ENCODE assay signal across 10 cellular contexts in genomic region chr11:67466962-67467771, GRCh38. TPM values are rescaled to one million over a fixed set of nuclear protein-coding genes. Genes with fewer than 3 reads are reported as not detected.
DNase-seq lines count a peak whose midpoint lies in the region; ATAC-seq and TF ChIP-seq lines count a peak whose summit lies in the region.
"Had no signal": no experiment of that assay in that cellular context is flagged by ENCODE, and none has a peak within 500 bp of the region (broad histone marks: within the 10 kb centered on the region; RNA-seq: fewer than 3 reads in every experiment).

No MANE protein-coding gene starts in this region.

- no peaks in the 10 kb centered on the region for H3K27me3 ChIP-seq in suprapubic skin

- H3K4me3 ChIP-seq in suprapubic skin, result peak overlapping the region; percentile 96

- intact Hi-C loops in activated CD4-positive, alpha-beta T cell treated with anti-CD3 and anti-CD28 coated beads, Interleukin-2, amount 10 ng/mL, durations not matched to agents 24 days and 14 days (cut with micrococcal nuclease), result no loop called here
- intact Hi-C loops in activated T-helper 1 cell treated with anti-CD3 and anti-CD28 coated beads, Interleukin-12 subunit alpha, Interleukin-12 subunit beta, Interleukin-2, Interleukin-4 antibody, amounts not matched to agents 30 ng/mL and 10 ng/mL and 1 ng/mL, durations not matched to agents 14 hours and 24 hours and 36 hours (cut with micrococcal nuclease), result loop anchor here (5.0 kb wide), 1 partner anchor 115 kb away; the partner anchor contains the start of gene POLD4

- TF ChIP-seq EP300 in suprapubic skin (IDR thresholded peaks at IDR 0.05), result no peak

- H3K36me3 Mint-ChIP-seq in activated CD4-positive, alpha-beta T cell treated with anti-CD3 and anti-CD28 coated beads, Interleukin-2, amount 10 ng/mL, durations not matched to agents 24 days and 14 days (ENCODE audit: low read depth), result peaks cover 7% of the 10 kb centered on the region
- H3K36me3 Mint-ChIP-seq in activated T-helper 1 cell treated with anti-CD3 and anti-CD28 coated beads, Interleukin-12 subunit alpha, Interleukin-12 subunit beta, Interleukin-2, Interleukin-4 antibody, amounts not matched to agents 30 ng/mL and 10 ng/mL and 1 ng/mL, durations not matched to agents 14 hours and 24 hours and 36 hours (ENCODE audit: low read depth), result peaks cover 6% of the 10 kb centered on the region

- no peaks in the 10 kb centered on the region for H3K27me3 Mint-ChIP-seq in activated CD4-positive, alpha-beta T cell treated with anti-CD3 and anti-CD28 coated beads, Interleukin-2, amount 10 ng/mL, durations not matched to agents 24 days and 14 days
- no peaks in the 10 kb centered on the region for H3K27me3 Mint-ChIP-seq in activated T-helper 1 cell treated with anti-CD3 and anti-CD28 coated beads, Interleukin-12 subunit alpha, Interleukin-12 subunit beta, Interleukin-2, Interleukin-4 antibody, amounts not matched to agents 30 ng/mL and 10 ng/mL and 1 ng/mL, durations not matched to agents 14 hours and 24 hours and 36 hours (ENCODE audit: insufficient read depth)

- no peaks in the 10 kb centered on the region for H3K9me3 ChIP-seq in suprapubic skin

- peaks cover 26% of the 10 kb centered on the region for H3K4me1 Mint-ChIP-seq in activated CD4-positive, alpha-beta T cell treated with anti-CD3 and anti-CD28 coated beads, Interleukin-2, amount 10 ng/mL, durations not matched to agents 24 days and 14 days
- H3K4me1 Mint-ChIP-seq in activated T-helper 1 cell treated with anti-CD3 and anti-CD28 coated beads, Interleukin-12 subunit alpha, Interleukin-12 subunit beta, Interleukin-2, Interleukin-4 antibody, amounts not matched to agents 30 ng/mL and 10 ng/mL and 1 ng/mL, durations not matched to agents 14 hours and 24 hours and 36 hours (ENCODE audit: low read depth), result peaks cover 26% of the 10 kb centered on the region

- TF ChIP-seq POLR2A in suprapubic skin (IDR thresholded peaks at IDR 0.05), result no peak

- H3K4me3 Mint-ChIP-seq in activated CD4-positive, alpha-beta T cell treated with anti-CD3 and anti-CD28 coated beads, Interleukin-2, amount 10 ng/mL, durations not matched to agents 24 days and 14 days, result peak overlapping the region; percentile 96
- peak overlapping the region; percentile 91 for H3K4me3 Mint-ChIP-seq in activated T-helper 1 cell treated with anti-CD3 and anti-CD28 coated beads, Interleukin-12 subunit alpha, Interleukin-12 subunit beta, Interleukin-2, Interleukin-4 antibody, amounts not matched to agents 30 ng/mL and 10 ng/mL and 1 ng/mL, durations not matched to agents 14 hours and 24 hours and 36 hours

- no peak for TF ChIP-seq CTCF in suprapubic skin (IDR thresholded peaks at IDR 0.05)

- ATAC-seq in HG02938 (IDR thresholded peaks at IDR 0.05; ENCODE audit: unreplicated experiment) (no peak), GM18873 (IDR thresholded peaks at IDR 0.05; ENCODE audit: low FRiP score, unreplicated experiment) (no peak)

- no peaks in the 10 kb centered on the region for H3K36me3 ChIP-seq in suprapubic skin

- WGBS in suprapubic skin, result 50% methylated on average over 10 of the region's 11 CpGs

- peaks cover 61% of the 10 kb centered on the region for H3K4me1 ChIP-seq in suprapubic skin

- H3K27ac ChIP-seq in suprapubic skin, result peak overlapping the region; percentile 96

- H3K9me3 Mint-ChIP-seq in activated CD4-positive, alpha-beta T cell treated with anti-CD3 and anti-CD28 coated beads, Interleukin-2, amount 10 ng/mL, durations not matched to agents 24 days and 14 days, result no peaks in the 10 kb centered on the region
- H3K9me3 Mint-ChIP-seq in activated T-helper 1 cell treated with anti-CD3 and anti-CD28 coated beads, Interleukin-12 subunit alpha, Interleukin-12 subunit beta, Interleukin-2, Interleukin-4 antibody, amounts not matched to agents 30 ng/mL and 10 ng/mL and 1 ng/mL, durations not matched to agents 14 hours and 24 hours and 36 hours, result no peaks in the 10 kb centered on the region

- peak overlapping the region; percentile 56 for H3K27ac Mint-ChIP-seq in activated CD4-positive, alpha-beta T cell treated with anti-CD3 and anti-CD28 coated beads, Interleukin-2, amount 10 ng/mL, durations not matched to agents 24 days and 14 days
- H3K27ac Mint-ChIP-seq in activated T-helper 1 cell treated with anti-CD3 and anti-CD28 coated beads, Interleukin-12 subunit alpha, Interleukin-12 subunit beta, Interleukin-2, Interleukin-4 antibody, amounts not matched to agents 30 ng/mL and 10 ng/mL and 1 ng/mL, durations not matched to agents 14 hours and 24 hours and 36 hours, result peak overlapping the region; percentile 71

- no peak for DNase-seq in activated CD4-positive, alpha-beta T cell treated with anti-CD3 and anti-CD28 coated beads, Interleukin-2, amount 10 ng/mL, durations not matched to agents 24 days and 14 days
- DNase-seq in activated CD4-positive, alpha-beta T cell treated with anti-CD3 and anti-CD28 coated beads for 1 hour, result no peak
- no peak for DNase-seq in activated T-helper 1 cell treated with anti-CD3 and anti-CD28 coated beads, Interleukin-12 subunit alpha, Interleukin-12 subunit beta, Interleukin-2, Interleukin-4 antibody, amounts not matched to agents 30 ng/mL and 10 ng/mL and 1 ng/mL, durations not matched to agents 14 hours and 24 hours and 36 hours (ENCODE audit: low spot score)
- DNase-seq in islet precursor cell (peak; percentile 53), suprapubic skin (ENCODE audit: low spot score in 2 of 2) (no peak), HuH-7.5 (ENCODE audit: low spot score) (no peak)
- DNase-seq: NCI-H1092 had no signal

RNA-seq across cellular contexts. Expression of gene TMEM134, which starts 1.9 kb away (rescaled TPM):
- total RNA-seq in activated CD4-positive, alpha-beta T cell treated with anti-CD3 and anti-CD28 coated beads, Interleukin-2, amount 10 ng/mL, durations not matched to agents 24 days and 14 days, result 56.8 and 58.3 TPM in 2 replicates
- 55.1 and 61.4 TPM in 2 replicates for total RNA-seq in activated T-helper 1 cell treated with anti-CD3 and anti-CD28 coated beads, Interleukin-12 subunit alpha, Interleukin-12 subunit beta, Interleukin-2, Interleukin-4 antibody, amounts not matched to agents 30 ng/mL and 10 ng/mL and 1 ng/mL, durations not matched to agents 14 hours and 24 hours and 36 hours
- total RNA-seq in suprapubic skin, result 100 to 1,000 TPM; 131 to 376 (median 207) TPM

RNA-seq across cellular contexts. Expression of gene CABP4, which starts 12.0 kb away (rescaled TPM):
- total RNA-seq in activated CD4-positive, alpha-beta T cell treated with anti-CD3 and anti-CD28 coated beads, Interleukin-2, amount 10 ng/mL, durations not matched to agents 24 days and 14 days, result 0.66 and 0.68 TPM in 2 replicates
- total RNA-seq in activated T-helper 1 cell treated with anti-CD3 and anti-CD28 coated beads, Interleukin-12 subunit alpha, Interleukin-12 subunit beta, Interleukin-2, Interleukin-4 antibody, amounts not matched to agents 30 ng/mL and 10 ng/mL and 1 ng/mL, durations not matched to agents 14 hours and 24 hours and 36 hours, result 0.86 and 0.96 TPM in 2 replicates
- 1 to 10 TPM in 1 of 4 donors, under 1 TPM in 2, not detected in 1; 0.38 to 2.5 (median 0.72) TPM for total RNA-seq in suprapubic skin

RNA-seq across cellular contexts. Expression of gene GPR152, which starts 14.6 kb away (rescaled TPM):
- not detected in 2 replicates for total RNA-seq in activated CD4-positive, alpha-beta T cell treated with anti-CD3 and anti-CD28 coated beads, Interleukin-2, amount 10 ng/mL, durations not matched to agents 24 days and 14 days
- not detected in 2 replicates for total RNA-seq in activated T-helper 1 cell treated with anti-CD3 and anti-CD28 coated beads, Interleukin-12 subunit alpha, Interleukin-12 subunit beta, Interleukin-2, Interleukin-4 antibody, amounts not matched to agents 30 ng/mL and 10 ng/mL and 1 ng/mL, durations not matched to agents 14 hours and 24 hours and 36 hours
- total RNA-seq in suprapubic skin, result under 1 TPM in 1 of 4 donors, not detected in 3; 0.34 TPM
- total RNA-seq: urinary bladder had no signal

RNA-seq across cellular contexts. Expression of gene AIP, which starts 15.7 kb away (rescaled TPM):
- total RNA-seq in activated CD4-positive, alpha-beta T cell treated with anti-CD3 and anti-CD28 coated beads, Interleukin-2, amount 10 ng/mL, durations not matched to agents 24 days and 14 days, result 186 and 189 TPM in 2 replicates
- total RNA-seq in activated T-helper 1 cell treated with anti-CD3 and anti-CD28 coated beads, Interleukin-12 subunit alpha, Interleukin-12 subunit beta, Interleukin-2, Interleukin-4 antibody, amounts not matched to agents 30 ng/mL and 10 ng/mL and 1 ng/mL, durations not matched to agents 14 hours and 24 hours and 36 hours, result 200 and 203 TPM in 2 replicates
- 10 to 100 TPM; 30.5 to 58.4 (median 42.2) TPM for total RNA-seq in suprapubic skin

RNA-seq across cellular contexts. Expression of gene CORO1B, which starts 23.9 kb away (rescaled TPM):
- total RNA-seq in activated CD4-positive, alpha-beta T cell treated with anti-CD3 and anti-CD28 coated beads, Interleukin-2, amount 10 ng/mL, durations not matched to agents 24 days and 14 days, result 251 and 259 TPM in 2 replicates
- 222 and 225 TPM in 2 replicates for total RNA-seq in activated T-helper 1 cell treated with anti-CD3 and anti-CD28 coated beads, Interleukin-12 subunit alpha, Interleukin-12 subunit beta, Interleukin-2, Interleukin-4 antibody, amounts not matched to agents 30 ng/mL and 10 ng/mL and 1 ng/mL, durations not matched to agents 14 hours and 24 hours and 36 hours
- total RNA-seq in suprapubic skin, result 10 to 100 TPM; 46.7 to 64.2 (median 47.1) TPM
